Comparison of ENCODE assay signal across 11 cellular contexts in the genomic region with DNA sequence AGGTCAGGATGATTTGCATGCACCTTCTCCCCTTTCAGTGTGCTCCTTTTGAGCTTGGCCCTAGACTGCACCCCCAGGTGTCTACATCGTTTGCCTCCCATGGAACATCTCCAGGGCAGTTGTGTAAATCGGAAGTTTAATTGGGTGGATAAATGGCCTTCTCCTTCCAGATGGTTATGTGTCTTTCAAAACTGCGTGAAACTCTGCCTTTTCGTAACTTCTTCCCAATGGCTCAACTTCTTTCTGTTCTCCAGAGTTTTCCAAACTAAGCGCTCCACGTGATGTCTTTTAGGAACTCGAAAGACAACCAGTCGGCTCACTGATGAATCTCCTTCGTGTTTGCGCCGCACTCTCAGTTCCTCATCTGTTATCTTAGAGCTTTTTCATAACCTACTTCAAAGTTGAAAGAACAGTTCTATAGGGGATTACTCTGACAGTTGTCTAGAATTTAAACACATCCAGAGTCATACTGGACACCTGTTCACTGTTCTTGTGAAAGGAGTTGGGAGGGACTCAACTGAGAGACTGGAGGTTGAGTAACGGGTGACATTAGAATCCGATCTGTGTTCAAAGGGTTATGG. TPM values are rescaled to one million over a fixed set of nuclear protein-coding genes. Genes with fewer than 3 reads are reported as not detected.
DNase-seq lines count a peak whose midpoint lies in the region; ATAC-seq and TF ChIP-seq lines count a peak whose summit lies in the region.
"Had no signal": no experiment of that assay in that cellular context is flagged by ENCODE, and none has a peak within 500 bp of the region (broad histone marks: within the 10 kb centered on the region; RNA-seq: fewer than 3 reads in every experiment).

No MANE protein-coding gene starts in this region.

- H3K27ac ChIP-seq in RWPE2 (ENCODE audit: poor library complexity, severe bottlenecking) = no peak overlapping the region
- no peak overlapping the region for H3K27ac ChIP-seq in iPS DF 6.9 (ENCODE audit: low read length)

- intact Hi-C loops in activated CD4-positive, alpha-beta T cell treated with anti-CD3 and anti-CD28 coated beads, Interleukin-2, amount 10 ng/mL, durations not matched to agents 24 days and 14 days (cut with micrococcal nuclease) = no loop called here

- H3K4me1 ChIP-seq in RWPE2 (ENCODE audit: insufficient read depth, poor library complexity, severe bottlenecking) (no peaks in the 10 kb centered on the region), iPS DF 6.9 (ENCODE audit: control insufficient read depth, insufficient read depth, low read length) (no peaks in the 10 kb centered on the region; the same call in 1 of the 2 replicates)

- H3K36me3 ChIP-seq in RWPE2 (ENCODE audit: low read depth) = no peaks in the 10 kb centered on the region
- no peaks in the 10 kb centered on the region for H3K36me3 ChIP-seq in iPS DF 6.9 (ENCODE audit: control insufficient read depth, insufficient read depth, low read length)

- peak overlapping the region; percentile 43 for H3K4me3 Mint-ChIP-seq in activated CD4-positive, alpha-beta T cell treated with anti-CD3 and anti-CD28 coated beads, Interleukin-2, amount 10 ng/mL, durations not matched to agents 24 days and 14 days
- H3K4me3 Mint-ChIP-seq in stimulated activated naive B cell treated with anti-CD40 and anti-IgM and Interleukin-4, amounts not matched to agents 10 μg/mL and 1 μg/mL and 100 μg/mL, for 72 hours = peak overlapping the region; percentile 17 to 45

- H3K27me3 ChIP-seq in RWPE2 (ENCODE audit: insufficient read depth, poor library complexity, severe bottlenecking) (peaks cover 70% of the 10 kb centered on the region), iPS DF 6.9 (ENCODE audit: control insufficient read depth, insufficient read depth, low read length) (no peaks in the 10 kb centered on the region)

- TF ChIP-seq CTCF in RWPE2 (IDR thresholded peaks at IDR 0.05; ENCODE audit: poor library complexity, severe bottlenecking) = peak; percentile 4

- H3K4me3 ChIP-seq in RWPE2 (ENCODE audit: severe bottlenecking) (peak overlapping the region; percentile 23), iPS DF 6.9 (ENCODE audit: low read length) (peak overlapping the region; percentile 61; the same call in 1 of the 2 replicates)

- no peak for ATAC-seq in RWPE2 (ENCODE audit: low read depth)
- ATAC-seq in stimulated activated naive B cell treated with anti-CD40 and anti-IgM and Interleukin-4, amounts not matched to agents 10 μg/mL and 1 μg/mL and 100 μg/mL, for 72 hours (replicated peaks) = no peak
- no peak for ATAC-seq in HG02588 (IDR thresholded peaks at IDR 0.05; ENCODE audit: unreplicated experiment)
- no peak for ATAC-seq in GM21786 (IDR thresholded peaks at IDR 0.05; ENCODE audit: unreplicated experiment)

- WGBS in iPS DF 6.9 (ENCODE audit: insufficient coverage, insufficient read length) = no CpG with 5 or more reads among the region's 13 CpGs

- DNase-seq in activated CD4-positive, alpha-beta T cell treated with anti-CD3 and anti-CD28 coated beads, Interleukin-2, amount 10 ng/mL, durations not matched to agents 24 days and 14 days = no peak
- no peak for DNase-seq in activated CD4-positive, alpha-beta T cell treated with anti-CD3 and anti-CD28 coated beads, Interleukin-2, amount 50 U/mL, for 48 hours
- DNase-seq in RWPE2 (ENCODE audit: low spot score) = no peak
- DNase-seq in iPS DF 6.9 (ENCODE audit: low read depth, low spot score) = no peak
- DNase-seq in stimulated activated naive B cell treated with anti-CD40 and anti-IgM and Interleukin-4, amounts not matched to agents 10 μg/mL and 1 μg/mL and 100 μg/mL, for 72 hours = no peak
- no peak for DNase-seq in HT-29 (ENCODE audit: low spot score)
- DNase-seq: activated CD4-positive, alpha-beta T cell treated with anti-CD3 and anti-CD28 coated beads, Interleukin-2, amount 50 U/mL, for 1 hour; NCI-H526 treated with DMSO at 0.1 percent for 48 hours had no signal

- H3K27ac Mint-ChIP-seq in activated CD4-positive, alpha-beta T cell treated with anti-CD3 and anti-CD28 coated beads, Interleukin-2, amount 10 ng/mL, durations not matched to agents 24 days and 14 days = no peak overlapping the region
- H3K27ac Mint-ChIP-seq in stimulated activated naive B cell treated with anti-CD40 and anti-IgM and Interleukin-4, amounts not matched to agents 10 μg/mL and 1 μg/mL and 100 μg/mL, for 72 hours = peak overlapping the region; percentile 81

- no peaks in the 10 kb centered on the region for H3K36me3 Mint-ChIP-seq in activated CD4-positive, alpha-beta T cell treated with anti-CD3 and anti-CD28 coated beads, Interleukin-2, amount 10 ng/mL, durations not matched to agents 24 days and 14 days (ENCODE audit: low read depth)
- peaks cover 2 to 5% of the 10 kb centered on the region in 2 donors for H3K36me3 Mint-ChIP-seq in stimulated activated naive B cell treated with anti-CD40 and anti-IgM and Interleukin-4, amounts not matched to agents 10 μg/mL and 1 μg/mL and 100 μg/mL, for 72 hours

- peaks cover 47% of the 10 kb centered on the region for H3K27me3 Mint-ChIP-seq in activated CD4-positive, alpha-beta T cell treated with anti-CD3 and anti-CD28 coated beads, Interleukin-2, amount 10 ng/mL, durations not matched to agents 24 days and 14 days
- H3K27me3 Mint-ChIP-seq in stimulated activated naive B cell treated with anti-CD40 and anti-IgM and Interleukin-4, amounts not matched to agents 10 μg/mL and 1 μg/mL and 100 μg/mL, for 72 hours = peaks cover 33 to 44% of the 10 kb centered on the region in 2 donors

- H3K9me3 ChIP-seq in RWPE2 (ENCODE audit: severe bottlenecking) = no peaks in the 10 kb centered on the region
- H3K9me3 ChIP-seq in iPS DF 6.9 (ENCODE audit: control insufficient read depth, insufficient read depth, low read length) = no peaks in the 10 kb centered on the region

- H3K4me1 Mint-ChIP-seq in activated CD4-positive, alpha-beta T cell treated with anti-CD3 and anti-CD28 coated beads, Interleukin-2, amount 10 ng/mL, durations not matched to agents 24 days and 14 days = peaks cover 5% of the 10 kb centered on the region
- H3K4me1 Mint-ChIP-seq in stimulated activated naive B cell treated with anti-CD40 and anti-IgM and Interleukin-4, amounts not matched to agents 10 μg/mL and 1 μg/mL and 100 μg/mL, for 72 hours = peaks cover 4 to 16% of the 10 kb centered on the region in 2 donors

- no peaks in the 10 kb centered on the region for H3K9me3 Mint-ChIP-seq in activated CD4-positive, alpha-beta T cell treated with anti-CD3 and anti-CD28 coated beads, Interleukin-2, amount 10 ng/mL, durations not matched to agents 24 days and 14 days
- H3K9me3 Mint-ChIP-seq in stimulated activated naive B cell treated with anti-CD40 and anti-IgM and Interleukin-4, amounts not matched to agents 10 μg/mL and 1 μg/mL and 100 μg/mL, for 72 hours = no peaks in the 10 kb centered on the region

RNA-seq across cellular contexts. Expression of a gene that starts 1.8 kb away (rescaled TPM):
- total RNA-seq in activated CD4-positive, alpha-beta T cell treated with anti-CD3 and anti-CD28 coated beads, Interleukin-2, amount 10 ng/mL, durations not matched to agents 24 days and 14 days = not detected in 2 replicates
- total RNA-seq in HT-29 (2014; rRNA removed; shearing (Covaris generic)) = not detected in 2 replicates
- total RNA-seq: endothelial cell of umbilical vein had no signal
